Comparison of ENCODE assay signal across 1 cellular context in genomic region chr16:85046957-85047866, GRCh38.
TF ChIP-seq lines count a peak whose summit lies in the region.

No MANE protein-coding gene starts in this region.

TF ChIP-seq in HepG2, 621 proteins besides CTCF, POLR2A, EP300 and RAD21 (continued from another document and continues in another):
- no peak for TF ChIP-seq ZMAT3 (CRISPR knock-in tag; conservative IDR thresholded peaks at IDR 0.05)
- no peak for TF ChIP-seq HOXA7 (CRISPR knock-in tag; IDR thresholded peaks at IDR 0.05)
- TF ChIP-seq HDAC1 (CRISPR knock-in tag; IDR thresholded peaks at IDR 0.05): peak; percentile 41; the same call in 1 of the 2 replicates
- peak; percentile 65; the same call in 1 of the 2 replicates for TF ChIP-seq MIXL1 (CRISPR knock-in tag; IDR thresholded peaks at IDR 0.05)
- 0 out of 2 replicates have a peak, but pooled peaks have one; percentile 24 for TF ChIP-seq ELF3 (CRISPR knock-in tag; IDR thresholded peaks at IDR 0.05)
- TF ChIP-seq GABPB1 (CRISPR knock-in tag; IDR thresholded peaks at IDR 0.05): peak; percentile 47; the same call in 1 of the 2 replicates
- no peak for TF ChIP-seq ZNF841 (CRISPR knock-in tag; IDR thresholded peaks at IDR 0.05; ENCODE audit: borderline replicate concordance)
- TF ChIP-seq ARID5B (CRISPR knock-in tag; IDR thresholded peaks at IDR 0.05): peak; percentile 43; the same call in 1 of the 2 replicates
- TF ChIP-seq ZMYM3 (CRISPR knock-in tag; IDR thresholded peaks at IDR 0.05): 0 out of 2 replicates have a peak, but pooled peaks have one; percentile 37
- no peak for TF ChIP-seq CBX1 (IDR thresholded peaks at IDR 0.05; ENCODE audit: low read depth)
- TF ChIP-seq SNRNP70 (IDR thresholded peaks at IDR 0.05; ENCODE audit: low read depth, low read length): no peak
- TF ChIP-seq ETV5 (CRISPR knock-in tag; IDR thresholded peaks at IDR 0.05; ENCODE audit: borderline replicate concordance): peak; percentile 63; the same call in 1 of the 2 replicates
- TF ChIP-seq ZFX (CRISPR knock-in tag; IDR thresholded peaks at IDR 0.05; ENCODE audit: low read depth): peak; percentile 29; the same call in 1 of the 2 replicates
- peak; percentile 42; the same call in 1 of the 2 replicates for TF ChIP-seq ZNF430 (CRISPR knock-in tag; IDR thresholded peaks at IDR 0.05)
- no peak for TF ChIP-seq ZNF597 (CRISPR knock-in tag; IDR thresholded peaks at IDR 0.05)
- TF ChIP-seq FOXA3 (CRISPR knock-in tag; IDR thresholded peaks at IDR 0.05): peak; percentile 84
- peak; percentile 34; the same call in 1 of the 2 replicates for TF ChIP-seq MAX (IDR thresholded peaks at IDR 0.05)
- TF ChIP-seq HIC2 (CRISPR knock-in tag; IDR thresholded peaks at IDR 0.05; ENCODE audit: low read depth): 0 out of 2 replicates have a peak, but pooled peaks have one; percentile 20
- no peak for TF ChIP-seq THAP8 (CRISPR knock-in tag; IDR thresholded peaks at IDR 0.05; ENCODE audit: borderline replicate concordance)
- peak; percentile 43; the same call in 1 of the 2 replicates for TF ChIP-seq ZNF547 (CRISPR knock-in tag; IDR thresholded peaks at IDR 0.05)
- peak; percentile 32; the same call in 1 of the 2 replicates for TF ChIP-seq ELF1 (CRISPR knock-in tag; IDR thresholded peaks at IDR 0.05)
- no peak for TF ChIP-seq POLR2AphosphoS5 (IDR thresholded peaks at IDR 0.05; ENCODE audit: low read depth, low read length)
- peak; percentile 38; the same call in 1 of the 2 replicates for TF ChIP-seq MED1 (CRISPR knock-in tag; IDR thresholded peaks at IDR 0.05)
- no peak for TF ChIP-seq HNF4G (IDR thresholded peaks at IDR 0.05; ENCODE audit: borderline replicate concordance, low read depth, low read length)
- TF ChIP-seq HNF4G (CRISPR knock-in tag; IDR thresholded peaks at IDR 0.05; ENCODE audit: borderline replicate concordance, low read depth): no peak
- peak; percentile 37; the same call in 1 of the 2 replicates for TF ChIP-seq ZNF350 (CRISPR knock-in tag; IDR thresholded peaks at IDR 0.05; ENCODE audit: borderline replicate concordance, low read depth)
- TF ChIP-seq FOXA1 (IDR thresholded peaks at IDR 0.05): no peak
- peak; percentile 84 for TF ChIP-seq FOXA1 (CRISPR knock-in tag; IDR thresholded peaks at IDR 0.05)
- 0 out of 2 replicates have a peak, but pooled peaks have one; percentile 36 for TF ChIP-seq HDAC2 (CRISPR knock-in tag; IDR thresholded peaks at IDR 0.05)
- 0 out of 2 replicates have a peak, but pooled peaks have one; percentile 20 for TF ChIP-seq ZBTB38 (CRISPR knock-in tag; IDR thresholded peaks at IDR 0.05)
- 0 out of 2 replicates have a peak, but pooled peaks have one; percentile 25 for TF ChIP-seq ZGPAT (CRISPR knock-in tag; IDR thresholded peaks at IDR 0.05)
- no peak for TF ChIP-seq ATF3 (CRISPR knock-in tag; IDR thresholded peaks at IDR 0.05)
- TF ChIP-seq THAP9 (CRISPR knock-in tag; IDR thresholded peaks at IDR 0.05; ENCODE audit: borderline replicate concordance): 0 out of 2 replicates have a peak, but pooled peaks have one; percentile 17
- TF ChIP-seq YEATS4 (CRISPR knock-in tag; IDR thresholded peaks at IDR 0.05; ENCODE audit: borderline replicate concordance): peak; percentile 46; the same call in 1 of the 2 replicates
- TF ChIP-seq BCL3 (CRISPR knock-in tag; IDR thresholded peaks at IDR 0.05): no peak
- no peak for TF ChIP-seq HCFC1 (IDR thresholded peaks at IDR 0.05; ENCODE audit: low read depth, low read length)
- TF ChIP-seq HMG20B (CRISPR knock-in tag; conservative IDR thresholded peaks at IDR 0.05): no peak
